ENCODE assay signal across 29 cellular contexts in the genomic region with DNA sequence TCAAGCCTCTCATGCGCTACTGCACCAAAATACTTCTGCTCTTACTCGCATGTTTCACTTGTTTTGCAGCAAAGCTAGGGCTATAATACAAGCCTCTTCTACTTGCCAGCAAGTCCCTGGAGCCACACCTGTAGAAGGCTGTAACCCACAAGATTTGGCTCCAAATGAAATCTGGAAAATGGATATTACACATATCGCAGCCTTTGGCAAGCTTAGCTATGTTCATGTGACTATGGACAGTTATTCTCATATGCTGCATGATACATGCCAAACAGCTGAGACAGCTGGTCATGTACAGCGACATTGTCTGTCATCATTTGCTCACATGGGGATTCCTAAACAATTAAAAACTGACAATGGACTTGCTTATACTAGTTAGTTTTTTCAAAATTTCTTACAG.
"Had no signal": no experiment of that assay in that cellular context is flagged by ENCODE, and none has a peak within 500 bp of the region (broad histone marks: within the 10 kb centered on the region; RNA-seq: fewer than 3 reads in every experiment).

No MANE protein-coding gene starts in this region.

- H3K36me3 ChIP-seq: cardiac muscle cell, gastrocnemius medialis, neutrophil, ovary, stomach, suprapubic skin, tibial nerve, uterus had no signal

- H3K27me3 ChIP-seq: body of pancreas, cardiac muscle cell, gastrocnemius medialis, neutrophil, ovary, stomach, suprapubic skin, tibial nerve, uterus had no signal

- H3K36me3 Mint-ChIP-seq: activated CD4-positive, alpha-beta memory T cell treated with anti-CD3 and anti-CD28 coated beads for 36 hours; activated naive CD4-positive, alpha-beta T cell treated with anti-CD3 and anti-CD28 coated beads, Interleukin-2, amount 10 ng/mL, durations not matched to agents 7 days and 5 days; natural killer cell treated with Interleukin-12 subunit alpha and Interleukin-12 subunit beta and Interleukin-15 and Interleukin-18, amount 100 ng/mL, for 72 hours; stimulated activated memory B cell treated with anti-CD40 and anti-IgM and Interleukin-4, amounts not matched to agents 10 μg/mL and 1 μg/mL and 100 μg/mL, for 72 hours had no signal

- DNase-seq: activated CD4-positive, alpha-beta memory T cell treated with anti-CD3 and anti-CD28 coated beads for 36 hours; activated effector memory CD4-positive, alpha-beta T cell treated with anti-CD3 and anti-CD28 coated beads, Interleukin-2, amount 50 U/mL, for 16 hours; activated naive CD4-positive, alpha-beta T cell treated with anti-CD3 and anti-CD28 coated beads, Interleukin-2, amount 10 ng/mL, durations not matched to agents 7 days and 5 days; activated T-cell treated with anti-CD3 and anti-CD28 coated beads, Interleukin-2, amount 50 U/mL, for 72 hours; amygdala; body of pancreas; erythroblast; gastrocnemius medialis; head of caudate nucleus; left ventricle myocardium superior; mammary epithelial cell; midbrain; ovary; psoas muscle; small intestine; stimulated activated CD4-positive, alpha-beta T cell treated with anti-CD3 and anti-CD28 coated beads, Interleukin-15, amount 100 ng/mL, for 24 hours; stomach; T-helper 1 cell; T-helper 9 cell; uterus had no signal

- FAIRE-seq: islet of Langerhans, small intestine had no signal

- H3K4me1 Mint-ChIP-seq: activated naive CD4-positive, alpha-beta T cell treated with anti-CD3 and anti-CD28 coated beads, Interleukin-2, amount 10 ng/mL, durations not matched to agents 7 days and 5 days; stimulated activated memory B cell treated with anti-CD40 and anti-IgM and Interleukin-4, amounts not matched to agents 10 μg/mL and 1 μg/mL and 100 μg/mL, for 72 hours; WTC11 had no signal

- H3K27ac Mint-ChIP-seq: activated CD4-positive, alpha-beta memory T cell treated with anti-CD3 and anti-CD28 coated beads for 36 hours; activated naive CD4-positive, alpha-beta T cell treated with anti-CD3 and anti-CD28 coated beads, Interleukin-2, amount 10 ng/mL, durations not matched to agents 7 days and 5 days; activated T-cell treated with anti-CD3 and anti-CD28 coated beads, Interleukin-2, amount 50 U/mL, for 72 hours; natural killer cell treated with Interleukin-12 subunit alpha and Interleukin-12 subunit beta and Interleukin-15 and Interleukin-18, amount 100 ng/mL, for 72 hours; stimulated activated memory B cell treated with anti-CD40 and anti-IgM and Interleukin-4, amounts not matched to agents 10 μg/mL and 1 μg/mL and 100 μg/mL, for 72 hours; WTC11 had no signal

- H3K9me3 Mint-ChIP-seq: activated naive CD4-positive, alpha-beta T cell treated with anti-CD3 and anti-CD28 coated beads, Interleukin-2, amount 10 ng/mL, durations not matched to agents 7 days and 5 days; stimulated activated memory B cell treated with anti-CD40 and anti-IgM and Interleukin-4, amounts not matched to agents 10 μg/mL and 1 μg/mL and 100 μg/mL, for 72 hours had no signal

- ATAC-seq: activated T-cell treated with anti-CD3 and anti-CD28 coated beads, Interleukin-2, amount 50 U/mL, for 72 hours; body of pancreas; gastrocnemius medialis; left ventricle myocardium superior; natural killer cell treated with Interleukin-12 subunit alpha and Interleukin-12 subunit beta and Interleukin-15 and Interleukin-18, amount 100 ng/mL, for 72 hours; psoas muscle; right cardiac atrium; stimulated activated memory B cell treated with anti-CD40 and anti-IgM and Interleukin-4, amounts not matched to agents 10 μg/mL and 1 μg/mL and 100 μg/mL, for 72 hours; WTC11 had no signal

- H3K4me1 ChIP-seq: body of pancreas, gastrocnemius medialis, psoas muscle, stomach, suprapubic skin, tibial nerve, uterus had no signal

- H3K9me3 ChIP-seq: body of pancreas, gastrocnemius medialis, neutrophil, ovary, psoas muscle, tibial nerve, uterus had no signal

- H3K27me3 Mint-ChIP-seq: activated CD4-positive, alpha-beta memory T cell treated with anti-CD3 and anti-CD28 coated beads for 36 hours; activated naive CD4-positive, alpha-beta T cell treated with anti-CD3 and anti-CD28 coated beads, Interleukin-2, amount 10 ng/mL, durations not matched to agents 7 days and 5 days; natural killer cell treated with Interleukin-12 subunit alpha and Interleukin-12 subunit beta and Interleukin-15 and Interleukin-18, amount 100 ng/mL, for 72 hours; stimulated activated memory B cell treated with anti-CD40 and anti-IgM and Interleukin-4, amounts not matched to agents 10 μg/mL and 1 μg/mL and 100 μg/mL, for 72 hours had no signal

- H3K4me3 Mint-ChIP-seq: activated CD4-positive, alpha-beta memory T cell treated with anti-CD3 and anti-CD28 coated beads for 36 hours; activated naive CD4-positive, alpha-beta T cell treated with anti-CD3 and anti-CD28 coated beads, Interleukin-2, amount 10 ng/mL, durations not matched to agents 7 days and 5 days; activated T-cell treated with anti-CD3 and anti-CD28 coated beads, Interleukin-2, amount 50 U/mL, for 72 hours; natural killer cell treated with Interleukin-12 subunit alpha and Interleukin-12 subunit beta and Interleukin-15 and Interleukin-18, amount 100 ng/mL, for 72 hours; stimulated activated memory B cell treated with anti-CD40 and anti-IgM and Interleukin-4, amounts not matched to agents 10 μg/mL and 1 μg/mL and 100 μg/mL, for 72 hours; WTC11 had no signal

- H3K27ac ChIP-seq: body of pancreas, cardiac muscle cell, gastrocnemius medialis, neutrophil, ovary, psoas muscle, stomach, suprapubic skin, tibial nerve, uterus had no signal

- H3K4me3 ChIP-seq: body of pancreas, cardiac muscle cell, gastrocnemius medialis, ovary, psoas muscle, stomach, suprapubic skin, tibial nerve, uterus had no signal
